Comparison of ENCODE assay signal across 17 cellular contexts in genomic region chr9:132873403-132873802, GRCh38.
DNase-seq lines count a peak whose midpoint lies in the region; ATAC-seq and TF ChIP-seq lines count a peak whose summit lies in the region.
"Had no signal": no experiment of that assay in that cellular context is flagged by ENCODE, and none has a peak within 500 bp of the region (broad histone marks: within the 10 kb centered on the region; RNA-seq: fewer than 3 reads in every experiment).

No MANE protein-coding gene starts in this region.

- peak overlapping the region; percentile 68 for H3K4me2 ChIP-seq in MM.1S (ENCODE audit: low read depth, low read length)

- H3K27ac ChIP-seq in MM.1S (ENCODE audit: low read length) = no peak overlapping the region
- H3K27ac ChIP-seq: transverse colon had no signal

- H3K9me2 ChIP-seq in MM.1S (replicated peaks; ENCODE audit: insufficient read depth, low read length) = no peaks in the 10 kb centered on the region

- H3K4me3 Mint-ChIP-seq in activated naive CD8-positive, alpha-beta T cell = no peak overlapping the region
- peak overlapping the region in 1 of 2 donors; percentile 22 for H3K4me3 Mint-ChIP-seq in stimulated activated naive B cell treated with anti-CD40 and anti-IgM and Interleukin-4, amounts not matched to agents 10 μg/mL and 1 μg/mL and 100 μg/mL, for 72 hours
- H3K4me3 Mint-ChIP-seq: H9 had no signal

- no peak overlapping the region for H2AFZ ChIP-seq in MM.1S (ENCODE audit: low read length)

- H4K20me1 ChIP-seq in MM.1S (ENCODE audit: insufficient read depth, low read length) = no peaks in the 10 kb centered on the region

- peak overlapping the region; percentile 61 for H3K27ac Mint-ChIP-seq in activated naive CD8-positive, alpha-beta T cell
- peak overlapping the region; percentile 14 for H3K27ac Mint-ChIP-seq in stimulated activated naive B cell treated with anti-CD40 and anti-IgM and Interleukin-4, amounts not matched to agents 10 μg/mL and 1 μg/mL and 100 μg/mL, for 72 hours
- H3K27ac Mint-ChIP-seq: H9 had no signal

- no peaks in the 10 kb centered on the region for H3K27me3 Mint-ChIP-seq in activated naive CD8-positive, alpha-beta T cell
- no peaks in the 10 kb centered on the region for H3K27me3 Mint-ChIP-seq in stimulated activated naive B cell treated with anti-CD40 and anti-IgM and Interleukin-4, amounts not matched to agents 10 μg/mL and 1 μg/mL and 100 μg/mL, for 72 hours

- no peak overlapping the region for H3K9ac ChIP-seq in MM.1S (ENCODE audit: low read length)

- no peak for TF ChIP-seq CTCF in MM.1S (IDR thresholded peaks at IDR 0.05; ENCODE audit: low read length)

- peak overlapping the region; percentile 22; the same call in 1 of the 2 replicates for H3K4me3 ChIP-seq in MM.1S (ENCODE audit: low read length)
- H3K4me3 ChIP-seq: lung, transverse colon had no signal

- peak; percentile 14 for DNase-seq in stimulated activated CD4-positive, alpha-beta T cell treated with anti-CD3 and anti-CD28 coated beads, Interleukin-4, amount 100 ng/mL, for 24 hours
- DNase-seq in stimulated activated CD4-positive, alpha-beta T cell treated with anti-CD3 and anti-CD28 coated beads, Interleukin-1b, Interleukin-23, amount 100 ng/mL, for 48 hours = no peak
- DNase-seq in MM.1S (no peak), NCI-H1436 treated with DMSO at 0.1 percent for 48 hours (lab: John Stamatoyannopoulos, UW) (no peak)
- DNase-seq in stimulated activated naive B cell treated with anti-CD40 and anti-IgM and Interleukin-4, amounts not matched to agents 10 μg/mL and 1 μg/mL and 100 μg/mL, for 72 hours = no peak
- DNase-seq: COR-L47, foreskin melanocyte, H9, hippocampal formation, NCI-H1417 treated with DMSO at 0.1 percent for 48 hours, occipital lobe, SHP77 treated with DMSO at 0.1 percent for 48 hours, transverse colon had no signal

- no peaks in the 10 kb centered on the region for H3K79me2 ChIP-seq in MM.1S (ENCODE audit: low read length)

- H3K4me1 Mint-ChIP-seq in activated naive CD8-positive, alpha-beta T cell (ENCODE audit: low read depth) = peaks cover 2% of the 10 kb centered on the region
- H3K4me1 Mint-ChIP-seq in stimulated activated naive B cell treated with anti-CD40 and anti-IgM and Interleukin-4, amounts not matched to agents 10 μg/mL and 1 μg/mL and 100 μg/mL, for 72 hours = peaks cover 5 to 10% of the 10 kb centered on the region in 2 donors

- H3K4me1 ChIP-seq in MM.1S (ENCODE audit: low read length) = 0 out of 2 replicates have a peak, but pooled peaks cover 6% of the 10 kb centered on the region

- no peaks in the 10 kb centered on the region for H3K9me3 ChIP-seq in MM.1S (replicated peaks; ENCODE audit: insufficient read depth, low read length)
- H3K9me3 ChIP-seq: transverse colon had no signal

- no peak for ATAC-seq in stimulated activated naive B cell treated with anti-CD40 and anti-IgM and Interleukin-4, amounts not matched to agents 10 μg/mL and 1 μg/mL and 100 μg/mL, for 72 hours (replicated peaks)
- ATAC-seq in GM21786 (IDR thresholded peaks at IDR 0.05; ENCODE audit: unreplicated experiment) (no peak), GM18868 (IDR thresholded peaks at IDR 0.05; ENCODE audit: unreplicated experiment) (no peak)

- H3K9me3 Mint-ChIP-seq in activated naive CD8-positive, alpha-beta T cell (ENCODE audit: low read depth) = no peaks in the 10 kb centered on the region
- H3K9me3 Mint-ChIP-seq in stimulated activated naive B cell treated with anti-CD40 and anti-IgM and Interleukin-4, amounts not matched to agents 10 μg/mL and 1 μg/mL and 100 μg/mL, for 72 hours = no peaks in the 10 kb centered on the region
- H3K9me3 Mint-ChIP-seq: H9 had no signal

- H3K36me3 Mint-ChIP-seq in activated naive CD8-positive, alpha-beta T cell = no peaks in the 10 kb centered on the region
- no peaks in the 10 kb centered on the region for H3K36me3 Mint-ChIP-seq in stimulated activated naive B cell treated with anti-CD40 and anti-IgM and Interleukin-4, amounts not matched to agents 10 μg/mL and 1 μg/mL and 100 μg/mL, for 72 hours

- H3K27me3 ChIP-seq in MM.1S (replicated peaks; ENCODE audit: insufficient read depth, low read length) = peaks cover 80% of the 10 kb centered on the region
- H3K27me3 ChIP-seq: transverse colon had no signal

- H3F3A ChIP-seq in MM.1S (ENCODE audit: insufficient read depth, low read length) = no peaks in the 10 kb centered on the region

- no peaks in the 10 kb centered on the region for H3K36me3 ChIP-seq in MM.1S (replicated peaks; ENCODE audit: insufficient read depth, low read length)
- H3K36me3 ChIP-seq: transverse colon had no signal
